In the genomic region with DNA sequence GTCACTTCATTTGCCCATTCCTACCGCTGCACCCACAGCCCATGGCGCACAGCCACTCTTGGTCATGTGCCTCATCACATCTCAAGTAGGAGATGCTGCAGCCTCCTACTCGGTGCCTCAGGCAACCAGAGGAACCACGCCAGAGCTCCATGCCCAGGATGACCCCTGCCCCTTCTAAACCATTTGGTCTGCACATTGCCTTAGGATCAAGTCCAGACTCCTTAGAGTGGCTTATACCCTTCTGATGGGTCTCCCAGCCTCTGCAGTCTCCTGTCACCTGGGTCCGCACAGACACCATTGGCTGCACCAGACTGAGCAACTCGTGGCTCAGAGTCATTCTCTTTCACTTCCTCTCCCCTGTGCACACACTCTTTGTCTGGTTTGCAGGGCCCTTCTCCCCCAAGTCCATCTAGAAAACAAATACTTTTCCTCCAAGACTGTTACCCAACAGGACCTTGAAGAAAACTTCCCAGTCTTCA, we compare ENCODE assay signal across 9 cellular contexts. TPM values are rescaled to one million over a fixed set of nuclear protein-coding genes. Genes with fewer than 3 reads are reported as not detected.
A peak's percentile ranks its signal among the peaks of the same experiment; 100 is the strongest.
DNase-seq lines count a peak whose midpoint lies in the region; ATAC-seq and TF ChIP-seq lines count a peak whose summit lies in the region.
"Had no signal": no experiment of that assay in that cellular context is flagged by ENCODE, and none has a peak within 500 bp of the region (broad histone marks: within the 10 kb centered on the region; RNA-seq: fewer than 3 reads in every experiment).

No MANE protein-coding gene starts in this region.

- TF ChIP-seq CTCF in right atrium auricular region (IDR thresholded peaks at IDR 0.05) (no peak), osteocyte (IDR thresholded peaks at IDR 0.05) (no peak)

- H3K4me1 Mint-ChIP-seq in T-helper 2 cell treated with Interferon-gamma antibody and Interleukin-4, amounts not matched to agents 5 μg/mL and 100 μg/mL, for 36 hours (ENCODE audit: low read depth) = peaks cover 69% of the 10 kb centered on the region
- peaks cover 38% of the 10 kb centered on the region for H3K4me1 Mint-ChIP-seq in stimulated activated memory B cell treated with anti-CD40 and anti-IgM and Interleukin-4, amounts not matched to agents 10 μg/mL and 1 μg/mL and 100 μg/mL, for 72 hours
- H3K4me1 Mint-ChIP-seq in osteocyte (ENCODE audit: unreplicated experiment) = peaks cover 17% of the 10 kb centered on the region

- intact Hi-C loops in left cardiac atrium (cut with DNase I) = loop anchor here (5.0 to 10.0 kb wide), 2 partner anchors 149 to 237 kb away; no protein-coding TSS in a partner anchor

- H3K27ac Mint-ChIP-seq in T-helper 2 cell treated with Interferon-gamma antibody and Interleukin-4, amounts not matched to agents 5 μg/mL and 100 μg/mL, for 36 hours = peak overlapping the region; percentile 76
- no peak overlapping the region for H3K27ac Mint-ChIP-seq in stimulated activated memory B cell treated with anti-CD40 and anti-IgM and Interleukin-4, amounts not matched to agents 10 μg/mL and 1 μg/mL and 100 μg/mL, for 72 hours
- no peak overlapping the region for H3K27ac Mint-ChIP-seq in osteocyte (ENCODE audit: unreplicated experiment)

- H3K27me3 Mint-ChIP-seq in T-helper 2 cell treated with Interferon-gamma antibody and Interleukin-4, amounts not matched to agents 5 μg/mL and 100 μg/mL, for 36 hours (ENCODE audit: low read depth) = no peaks in the 10 kb centered on the region
- no peaks in the 10 kb centered on the region for H3K27me3 Mint-ChIP-seq in stimulated activated memory B cell treated with anti-CD40 and anti-IgM and Interleukin-4, amounts not matched to agents 10 μg/mL and 1 μg/mL and 100 μg/mL, for 72 hours
- peaks cover 17% of the 10 kb centered on the region for H3K27me3 Mint-ChIP-seq in osteocyte (ENCODE audit: unreplicated experiment)

- H3K4me1 ChIP-seq in right atrium auricular region = peaks cover 0 to 38% of the 10 kb centered on the region in 2 donors

- DNase-seq in right atrium auricular region (ENCODE audit: low spot score) (no peak), left cardiac atrium (no peak), osteocyte (ENCODE audit: extremely low spot score, unreplicated experiment) (no peak), ecto neural progenitor cell (ENCODE audit: low spot score) (no peak), inferior parietal cortex (ENCODE audit: extremely low spot score) (no peak)
- DNase-seq in T-helper 2 cell treated with Interferon-gamma antibody and Interleukin-4, amounts not matched to agents 5 μg/mL and 100 μg/mL, for 36 hours (ENCODE audit: low spot score) = no peak

- H3K36me3 Mint-ChIP-seq in T-helper 2 cell treated with Interferon-gamma antibody and Interleukin-4, amounts not matched to agents 5 μg/mL and 100 μg/mL, for 36 hours (ENCODE audit: low read depth) = no peaks in the 10 kb centered on the region
- H3K36me3 Mint-ChIP-seq in stimulated activated memory B cell treated with anti-CD40 and anti-IgM and Interleukin-4, amounts not matched to agents 10 μg/mL and 1 μg/mL and 100 μg/mL, for 72 hours = no peaks in the 10 kb centered on the region
- H3K36me3 Mint-ChIP-seq in osteocyte (ENCODE audit: unreplicated experiment) = no peaks in the 10 kb centered on the region

- peak overlapping the region; percentile 37 for H3K4me3 Mint-ChIP-seq in T-helper 2 cell treated with Interferon-gamma antibody and Interleukin-4, amounts not matched to agents 5 μg/mL and 100 μg/mL, for 36 hours
- peak overlapping the region; percentile 1 for H3K4me3 Mint-ChIP-seq in stimulated activated memory B cell treated with anti-CD40 and anti-IgM and Interleukin-4, amounts not matched to agents 10 μg/mL and 1 μg/mL and 100 μg/mL, for 72 hours
- no peak overlapping the region for H3K4me3 Mint-ChIP-seq in osteocyte (ENCODE audit: unreplicated experiment)

- no peaks in the 10 kb centered on the region for H3K27me3 ChIP-seq in right atrium auricular region

- ATAC-seq in left cardiac atrium = no peak
- peak; percentile 67 for ATAC-seq in HG03045 (IDR thresholded peaks at IDR 0.05; ENCODE audit: unreplicated experiment)
- ATAC-seq in stimulated activated memory B cell treated with anti-CD40 and anti-IgM and Interleukin-4, amounts not matched to agents 10 μg/mL and 1 μg/mL and 100 μg/mL, for 72 hours = peak; percentile 78

- H3K9me3 ChIP-seq in right atrium auricular region = no peaks in the 10 kb centered on the region

- peak overlapping the region; percentile 17 to 53 for H3K27ac ChIP-seq in right atrium auricular region

- H3K9me3 Mint-ChIP-seq in T-helper 2 cell treated with Interferon-gamma antibody and Interleukin-4, amounts not matched to agents 5 μg/mL and 100 μg/mL, for 36 hours = no peaks in the 10 kb centered on the region
- no peaks in the 10 kb centered on the region for H3K9me3 Mint-ChIP-seq in stimulated activated memory B cell treated with anti-CD40 and anti-IgM and Interleukin-4, amounts not matched to agents 10 μg/mL and 1 μg/mL and 100 μg/mL, for 72 hours
- H3K9me3 Mint-ChIP-seq in osteocyte (ENCODE audit: unreplicated experiment) = no peaks in the 10 kb centered on the region

- no peaks in the 10 kb centered on the region for H3K36me3 ChIP-seq in right atrium auricular region

- no peak overlapping the region for H3K4me3 ChIP-seq in right atrium auricular region

RNA-seq across cellular contexts. Expression of a gene that starts 2.2 kb away (rescaled TPM):
- total RNA-seq in right atrium auricular region (10 to 100 TPM in 1 of 2 donors, 1 to 10 TPM in 1; 2.0 to 11.3 TPM), left cardiac atrium (1 to 10 TPM; 5.5 to 6.6 TPM), osteocyte (not detected in 2 replicates)
- total RNA-seq: Daoy had no signal

RNA-seq across cellular contexts. Expression of a gene that starts 2.2 kb away (rescaled TPM):
- total RNA-seq in right atrium auricular region (1 to 10 TPM in 1 of 2 donors, under 1 TPM in 1; 0.63 to 4.8 TPM), left cardiac atrium (1 to 10 TPM; 2.0 to 4.0 TPM), osteocyte (not detected in 2 replicates)
- total RNA-seq: Daoy had no signal

RNA-seq across cellular contexts. Expression of a gene that starts 31.9 kb away (rescaled TPM):
- 10 to 100 TPM in 1 of 2 donors, 1 to 10 TPM in 1; 9.6 to 33.6 TPM for total RNA-seq in right atrium auricular region
- 10 to 100 TPM; 17.2 to 22.5 TPM for total RNA-seq in left cardiac atrium
- total RNA-seq in osteocyte = 0.34 and 0.70 TPM in 2 replicates

RNA-seq across cellular contexts. Expression of a gene that starts 56.4 kb away (rescaled TPM):
- 100 to 1,000 TPM; 297 to 429 TPM for total RNA-seq in right atrium auricular region
- 100 to 1,000 TPM; 458 to 551 TPM for total RNA-seq in left cardiac atrium
- 185 and 187 TPM in 2 replicates for total RNA-seq in osteocyte

RNA-seq across cellular contexts. Expression of a gene that starts 56.6 kb away (rescaled TPM):
- total RNA-seq in right atrium auricular region (10 to 100 TPM; 29.9 to 44.0 TPM), left cardiac atrium (10 to 100 TPM; 22.9 to 31.9 TPM), osteocyte (22.7 and 24.0 TPM in 2 replicates)

Comparison
In these comparisons a context has a peak if more than half of its experiments do, and no peak if none do; other contexts are left out.
1. ATAC-seq: peak in HG03045 (single experiment) and stimulated activated memory B cell treated with anti-CD40 and anti-IgM and Interleukin-4, amounts not matched to agents 10 μg/mL and 1 μg/mL and 100 μg/mL, for 72 hours (single experiment); none in left cardiac atrium (0 of 2).